8 cellular contexts compared by ENCODE assay signal in genomic region chr17:8187517-8188407, GRCh38. TPM values are rescaled to one million over a fixed set of nuclear protein-coding genes. Genes with fewer than 3 reads are reported as not detected.
DNase-seq lines count a peak whose midpoint lies in the region; ATAC-seq and TF ChIP-seq lines count a peak whose summit lies in the region.

No MANE protein-coding gene starts in this region.

- H3K36me3 ChIP-seq in MM.1S (replicated peaks; ENCODE audit: insufficient read depth, low read length) (no peaks in the 10 kb centered on the region), neural cell (ENCODE audit: insufficient read depth, low read length) (no peaks in the 10 kb centered on the region)

- H2AFZ ChIP-seq in MM.1S (ENCODE audit: low read length) (no peak overlapping the region), neural cell (ENCODE audit: low read depth, low read length) (no peak overlapping the region)

- TF ChIP-seq CTCF in MM.1S (IDR thresholded peaks at IDR 0.05; ENCODE audit: low read length): no peak
- peak; percentile 44 for TF ChIP-seq CTCF in foreskin keratinocyte (conservative IDR thresholded peaks at IDR 0.05)
- no peak for TF ChIP-seq CTCF in neural cell (IDR thresholded peaks at IDR 0.05; ENCODE audit: poor library complexity, severe bottlenecking)

- H4K20me1 ChIP-seq in MM.1S (ENCODE audit: insufficient read depth, low read length) (no peaks in the 10 kb centered on the region), neural cell (ENCODE audit: insufficient read depth) (peaks cover 3% of the 10 kb centered on the region)

- H3K27me3 ChIP-seq in MM.1S (replicated peaks; ENCODE audit: insufficient read depth, low read length): no peaks in the 10 kb centered on the region; the same call in 1 of the 2 replicates
- no peaks in the 10 kb centered on the region for H3K27me3 ChIP-seq in foreskin keratinocyte
- H3K27me3 ChIP-seq in neural cell (ENCODE audit: insufficient read depth, low read depth, low read length): no peaks in the 10 kb centered on the region

- peak; percentile 31 for ATAC-seq in GM21528 (IDR thresholded peaks at IDR 0.05; ENCODE audit: low FRiP score, unreplicated experiment)
- peak; percentile 58 for ATAC-seq in foreskin keratinocyte

- H3K9ac ChIP-seq in MM.1S (ENCODE audit: low read length) (peak overlapping the region; percentile 88), neural cell (ENCODE audit: low read length) (peak overlapping the region; percentile 88)

- H3K79me2 ChIP-seq in MM.1S (ENCODE audit: low read length) (peaks cover 17% of the 10 kb centered on the region), neural cell (replicated peaks; ENCODE audit: insufficient read depth, low read length) (no peaks in the 10 kb centered on the region)

- peak; percentile 24 for TF ChIP-seq EP300 in neural cell (conservative IDR thresholded peaks at IDR 0.05; ENCODE audit: poor library complexity, severe bottlenecking)

- H3K27ac ChIP-seq in MM.1S (ENCODE audit: low read length) (peak overlapping the region; percentile 84), foreskin keratinocyte (peak overlapping the region; percentile 56), neural cell (ENCODE audit: low read length) (peak overlapping the region; percentile 87)

- peak overlapping the region; percentile 94 for H3K4me3 ChIP-seq in MM.1S (ENCODE audit: low read length)
- peak overlapping the region; percentile 100 for H3K4me3 ChIP-seq in neural cell (ENCODE audit: low read length)

- H3F3A ChIP-seq in MM.1S (ENCODE audit: insufficient read depth, low read length) (peaks cover 50% of the 10 kb centered on the region), neural cell (ENCODE audit: insufficient read depth, low read length, poor library complexity, severe bottlenecking) (peaks cover 18% of the 10 kb centered on the region)

- DNase-seq in CD1c-positive myeloid dendritic cell (ENCODE audit: extremely low spot score): peak; percentile 97
- peak; percentile 96 for DNase-seq in MM.1S
- peak; percentile 99 for DNase-seq in SHP77 (lab: John Stamatoyannopoulos, UW)
- peak; percentile 71 for DNase-seq in activated effector memory CD4-positive, alpha-beta T cell treated with Interleukin-2 at 50 U/mL for 16 hours
- DNase-seq in foreskin keratinocyte: peak; percentile 94 to 98
- DNase-seq in stimulated activated naive CD4-positive, alpha-beta T cell treated with Interleukin-2 at 50 U/mL for 16 hours (lab: John Stamatoyannopoulos, UW): peak; percentile 83

- H3K4me2 ChIP-seq in MM.1S (ENCODE audit: low read depth, low read length): peak overlapping the region; percentile 89
- peak overlapping the region; percentile 77 for H3K4me2 ChIP-seq in neural cell (ENCODE audit: low read length)

- no peak for TF ChIP-seq RAD21 in neural cell (conservative IDR thresholded peaks at IDR 0.05)

- H3K9me3 ChIP-seq in MM.1S (replicated peaks; ENCODE audit: insufficient read depth, low read length) (no peaks in the 10 kb centered on the region), neural cell (ENCODE audit: low read length) (no peaks in the 10 kb centered on the region)

- H3K9me2 ChIP-seq in MM.1S (replicated peaks; ENCODE audit: insufficient read depth, low read length): no peaks in the 10 kb centered on the region
- H3K9me2 ChIP-seq in neural cell (ENCODE audit: insufficient read depth, low read length): no peaks in the 10 kb centered on the region

- H3K4me1 ChIP-seq in MM.1S (ENCODE audit: low read length): peaks cover 27% of the 10 kb centered on the region
- peaks cover 5% of the 10 kb centered on the region for H3K4me1 ChIP-seq in foreskin keratinocyte

TF ChIP-seq in neural cell, 6 proteins besides CTCF, POLR2A, EP300 and RAD21:
- TF ChIP-seq, protein P1, sequence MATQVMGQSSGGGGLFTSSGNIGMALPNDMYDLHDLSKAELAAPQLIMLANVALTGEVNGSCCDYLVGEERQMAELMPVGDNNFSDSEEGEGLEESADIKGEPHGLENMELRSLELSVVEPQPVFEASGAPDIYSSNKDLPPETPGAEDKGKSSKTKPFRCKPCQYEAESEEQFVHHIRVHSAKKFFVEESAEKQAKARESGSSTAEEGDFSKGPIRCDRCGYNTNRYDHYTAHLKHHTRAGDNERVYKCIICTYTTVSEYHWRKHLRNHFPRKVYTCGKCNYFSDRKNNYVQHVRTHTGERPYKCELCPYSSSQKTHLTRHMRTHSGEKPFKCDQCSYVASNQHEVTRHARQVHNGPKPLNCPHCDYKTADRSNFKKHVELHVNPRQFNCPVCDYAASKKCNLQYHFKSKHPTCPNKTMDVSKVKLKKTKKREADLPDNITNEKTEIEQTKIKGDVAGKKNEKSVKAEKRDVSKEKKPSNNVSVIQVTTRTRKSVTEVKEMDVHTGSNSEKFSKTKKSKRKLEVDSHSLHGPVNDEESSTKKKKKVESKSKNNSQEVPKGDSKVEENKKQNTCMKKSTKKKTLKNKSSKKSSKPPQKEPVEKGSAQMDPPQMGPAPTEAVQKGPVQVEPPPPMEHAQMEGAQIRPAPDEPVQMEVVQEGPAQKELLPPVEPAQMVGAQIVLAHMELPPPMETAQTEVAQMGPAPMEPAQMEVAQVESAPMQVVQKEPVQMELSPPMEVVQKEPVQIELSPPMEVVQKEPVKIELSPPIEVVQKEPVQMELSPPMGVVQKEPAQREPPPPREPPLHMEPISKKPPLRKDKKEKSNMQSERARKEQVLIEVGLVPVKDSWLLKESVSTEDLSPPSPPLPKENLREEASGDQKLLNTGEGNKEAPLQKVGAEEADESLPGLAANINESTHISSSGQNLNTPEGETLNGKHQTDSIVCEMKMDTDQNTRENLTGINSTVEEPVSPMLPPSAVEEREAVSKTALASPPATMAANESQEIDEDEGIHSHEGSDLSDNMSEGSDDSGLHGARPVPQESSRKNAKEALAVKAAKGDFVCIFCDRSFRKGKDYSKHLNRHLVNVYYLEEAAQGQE (IDR thresholded peaks at IDR 0.05; ENCODE audit: borderline replicate concordance): peak; percentile 16
- TF ChIP-seq MXI1 (conservative IDR thresholded peaks at IDR 0.05; ENCODE audit: poor library complexity, severe bottlenecking): peak; percentile 66
- peak; percentile 42 for TF ChIP-seq SMC3 (conservative IDR thresholded peaks at IDR 0.05; ENCODE audit: poor library complexity)
- TF ChIP-seq TAF1 (IDR thresholded peaks at IDR 0.05; ENCODE audit: low read depth): no peak
- TF ChIP-seq EZH2 (IDR thresholded peaks at IDR 0.05; ENCODE audit: borderline replicate concordance, insufficient read depth, low read length, poor library complexity, severe bottlenecking): no peak

RNA-seq across cellular contexts. Expression of gene BORCS6, which starts 2.2 kb away (rescaled TPM):
- total RNA-seq in foreskin keratinocyte: 8.0 and 8.5 TPM in 2 replicates
- 8.6 and 9.8 TPM in 2 replicates for polyA plus RNA-seq in foreskin keratinocyte
- polyA plus RNA-seq in neural cell: 12.1 and 13.7 TPM in 2 replicates
- polyA minus RNA-seq in neural cell: 12.0 and 14.6 TPM in 2 replicates

RNA-seq across cellular contexts. Expression of gene TMEM107, which starts 11.6 kb away (rescaled TPM):
- total RNA-seq in foreskin keratinocyte: 23.0 and 24.9 TPM in 2 replicates
- polyA plus RNA-seq in foreskin keratinocyte: 24.1 and 25.4 TPM in 2 replicates
- polyA plus RNA-seq in neural cell: 23.3 and 31.7 TPM in 2 replicates
- polyA minus RNA-seq in neural cell: 46.0 and 56.4 TPM in 2 replicates

RNA-seq across cellular contexts. Expression of gene AURKB, which starts 22.6 kb away (rescaled TPM):
- 78.7 and 102 TPM in 2 replicates for total RNA-seq in foreskin keratinocyte
- polyA plus RNA-seq in foreskin keratinocyte (96.4 and 131 TPM in 2 replicates), neural cell (0.84 and 4.8 TPM in 2 replicates)
- polyA minus RNA-seq in neural cell: 0.97 and 2.9 TPM in 2 replicates

RNA-seq across cellular contexts. Expression of gene VAMP2, which starts 25.0 kb away (rescaled TPM):
- total RNA-seq in foreskin keratinocyte: 5.5 and 6.9 TPM in 2 replicates
- polyA plus RNA-seq in foreskin keratinocyte (15.2 and 17.7 TPM in 2 replicates), neural cell (91.6 and 98.3 TPM in 2 replicates)
- 80.3 and 88.3 TPM in 2 replicates for polyA minus RNA-seq in neural cell

RNA-seq across cellular contexts. Expression of gene PER1, which starts 35.6 kb away (rescaled TPM):
- total RNA-seq in foreskin keratinocyte: 25.8 and 28.2 TPM in 2 replicates
- polyA plus RNA-seq in foreskin keratinocyte (15.2 and 19.9 TPM in 2 replicates), neural cell (1.9 and 2.0 TPM in 2 replicates)
- polyA minus RNA-seq in neural cell: 16.8 and 20.2 TPM in 2 replicates

Comparison
In these comparisons a context has a peak if more than half of its experiments do, and no peak if none do; other contexts are left out.
1. Peak in every context shown above with its lines: DNase-seq, ATAC-seq, H3K4me3 ChIP-seq and H3K27ac ChIP-seq.
2. RNA of gene AURKB, which starts 22.6 kb away (polyA plus RNA-seq): 96.4 to 131 TPM in foreskin keratinocyte; 0.84 to 4.8 TPM in neural cell; every median in the first group is over 10 times any median in the second.